10 cellular contexts compared by ENCODE assay signal in genomic region chr6:157954150-157955117, GRCh38. TPM values are rescaled to one million over a fixed set of nuclear protein-coding genes. Genes with fewer than 3 reads are reported as not detected.
DNase-seq lines count a peak whose midpoint lies in the region; ATAC-seq and TF ChIP-seq lines count a peak whose summit lies in the region.
"Had no signal": no experiment of that assay in that cellular context is flagged by ENCODE, and none has a peak within 500 bp of the region (broad histone marks: within the 10 kb centered on the region; RNA-seq: fewer than 3 reads in every experiment).

No MANE protein-coding gene starts in this region.

- H3K9me3 ChIP-seq in body of pancreas (no peaks in the 10 kb centered on the region), left lung (peaks cover 0 to 26% of the 10 kb centered on the region in 2 donors), testis (no peaks in the 10 kb centered on the region)

- no peaks in the 10 kb centered on the region for H3K36me3 Mint-ChIP-seq in CD14-positive monocyte

- peaks cover 9 to 31% (median 25%) of the 10 kb centered on the region in 7 donors for H3K9me3 Mint-ChIP-seq in CD14-positive monocyte

- H3K27ac ChIP-seq in body of pancreas (peak overlapping the region; percentile 35 to 82 (median 54)), left lung (no peak overlapping the region), testis (no peak overlapping the region)
- H3K27ac ChIP-seq: KMS-11 had no signal

- peak overlapping the region in 1 of 7 donors; percentile 28 for H3K27ac Mint-ChIP-seq in CD14-positive monocyte
- H3K27ac Mint-ChIP-seq: activated CD4-positive, alpha-beta T cell treated with anti-CD3 and anti-CD28 coated beads for 36 hours had no signal

- peaks cover 6 to 18% (median 7%) of the 10 kb centered on the region in 3 donors for H3K27me3 Mint-ChIP-seq in CD14-positive monocyte (ENCODE audit: low read depth in 3 of 3)

- H3K4me3 ChIP-seq in body of pancreas (no peak overlapping the region), left lung (no peak overlapping the region), testis (peak overlapping the region in 1 of 2 donors; percentile 8)

- peak; percentile 90 for ATAC-seq in body of pancreas
- ATAC-seq in left lung = peak; percentile 81
- ATAC-seq in HG03135 (IDR thresholded peaks at IDR 0.05; ENCODE audit: unreplicated experiment) = no peak
- ATAC-seq: activated CD4-positive, alpha-beta T cell treated with anti-CD3 and anti-CD28 coated beads for 36 hours had no signal

- H3K36me3 ChIP-seq in body of pancreas (replicated peaks in 1 of 2; ENCODE audit: insufficient read depth in 1 of 2, low read depth in 2 of 2) = no peaks in the 10 kb centered on the region
- no peaks in the 10 kb centered on the region for H3K36me3 ChIP-seq in left lung
- no peaks in the 10 kb centered on the region for H3K36me3 ChIP-seq in testis (ENCODE audit: low read depth, missing control alignments)

- TF ChIP-seq CTCF in body of pancreas (IDR thresholded peaks at IDR 0.05) (peak in 3 of 7 experiments; percentile 4 to 26 (median 12)), left lung (IDR thresholded peaks at IDR 0.05) (no peak), testis (IDR thresholded peaks at IDR 0.05) (no peak), CD14-positive monocyte (IDR thresholded peaks at IDR 0.05) (no peak)

- intact Hi-C loops in body of pancreas (cut with DNase I) (no loop called here), left lung (cut with DNase I) (no loop called here), testis (cut with DNase I; ENCODE audit: low total_unique reads) (no loop called here), CD14-positive monocyte (cut with micrococcal nuclease) (no loop called here)

- H3K4me1 ChIP-seq in body of pancreas (peaks cover 15% of the 10 kb centered on the region), left lung (no peaks in the 10 kb centered on the region), testis (no peaks in the 10 kb centered on the region)

- DNase-seq in NCI-H345 treated with DMSO at 0.1 percent for 48 hours (lab: John Stamatoyannopoulos, UW; ENCODE audit: unreplicated experiment) = peak; percentile 32
- DNase-seq in NCI-H345 (lab: John Stamatoyannopoulos, UW) = no peak
- peak; percentile 77 to 89 (median 84) for DNase-seq in body of pancreas
- no peak for DNase-seq in left lung
- DNase-seq in testis = peak; percentile 35
- no peak for DNase-seq in germinal center (ENCODE audit: low spot score)
- DNase-seq in CD14-positive monocyte (ENCODE audit: low spot score) = no peak
- DNase-seq: activated CD4-positive, alpha-beta T cell treated with anti-CD3 and anti-CD28 coated beads for 36 hours had no signal

- 17 to 22% methylated on average over 32 to 34 of the region's 34 CpGs for WGBS in body of pancreas, 2 donors
- WGBS in testis, 2 donors = 16 to 44% methylated on average over 17 to 32 of the region's 34 CpGs

- H3K4me1 Mint-ChIP-seq in CD14-positive monocyte = peaks cover 2% of the 10 kb centered on the region
- H3K4me1 Mint-ChIP-seq: activated CD4-positive, alpha-beta T cell treated with anti-CD3 and anti-CD28 coated beads for 36 hours had no signal

- H3K4me3 Mint-ChIP-seq in CD14-positive monocyte = no peak overlapping the region
- H3K4me3 Mint-ChIP-seq: activated CD4-positive, alpha-beta T cell treated with anti-CD3 and anti-CD28 coated beads for 36 hours had no signal

- H3K27me3 ChIP-seq in body of pancreas = no peaks in the 10 kb centered on the region
- H3K27me3 ChIP-seq in left lung = peaks cover 0 to 14% of the 10 kb centered on the region in 2 donors
- no peaks in the 10 kb centered on the region for H3K27me3 ChIP-seq in testis

- TF ChIP-seq POLR2A in body of pancreas (IDR thresholded peaks at IDR 0.05) (peak in 2 of 3 donors; percentile 34 to 40), testis (IDR thresholded peaks at IDR 0.05) (no peak)

RNA-seq across cellular contexts. Expression of gene SYNJ2, which starts 27.2 kb away (rescaled TPM):
- total RNA-seq in body of pancreas (10 to 100 TPM; 12.2 to 14.8 TPM), left lung (10 to 100 TPM in 1 of 2 donors, 1 to 10 TPM in 1; 8.7 to 12.2 TPM), testis (1 to 10 TPM; 5.8 to 7.6 TPM)
- polyA plus RNA-seq in testis (ENCODE audit: insufficient read depth, low read depth, low replicate concordance) (17.7 TPM), CD14-positive monocyte (1 to 10 TPM in 1 of 2 donors, under 1 TPM in 1; 0.82 to 1.6 TPM)

Comparison
In these comparisons a context has a peak if more than half of its experiments do, and no peak if none do; other contexts are left out.
1. DNase-seq: peak in NCI-H345 treated with DMSO at 0.1 percent for 48 hours (single experiment), body of pancreas (4 of 4) and testis (single experiment); none in NCI-H345 (single experiment), left lung (0 of 2), germinal center (single experiment) and CD14-positive monocyte (single experiment).
2. H3K27ac ChIP-seq: peak in body of pancreas (4 of 4); none in left lung (0 of 2) and testis (0 of 2).